ENCODE assay signal across 17 cellular contexts in the genomic region with DNA sequence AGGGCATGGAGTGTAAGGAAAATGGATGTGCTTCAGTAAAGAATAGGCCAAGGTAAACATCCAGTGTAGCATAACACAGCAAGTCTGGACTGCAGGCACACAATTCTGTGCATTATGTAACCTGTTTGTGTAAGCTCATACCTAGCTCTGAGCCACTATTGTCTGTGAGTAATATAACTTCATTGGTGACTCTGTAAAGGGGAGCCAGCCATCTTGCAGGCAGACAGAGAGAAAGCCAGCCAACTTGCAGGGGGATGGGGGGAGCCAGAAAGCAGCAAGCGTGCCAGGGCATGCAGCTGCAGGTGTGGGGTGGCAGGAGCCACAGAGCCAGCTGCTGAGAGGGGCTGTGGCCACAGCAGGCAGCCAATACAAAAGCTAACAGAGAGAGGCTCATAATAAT.
"Had no signal": no experiment of that assay in that cellular context is flagged by ENCODE, and none has a peak within 500 bp of the region (broad histone marks: within the 10 kb centered on the region; RNA-seq: fewer than 3 reads in every experiment).

No MANE protein-coding gene starts in this region.

- FAIRE-seq: colon, islet of Langerhans had no signal

- H3K27ac ChIP-seq: neural progenitor cell, ovary, right lobe of liver, WERI-Rb-1 had no signal

- H3K27me3 ChIP-seq: neural progenitor cell, ovary, right lobe of liver had no signal

- ATAC-seq: activated T-cell treated with anti-CD3 and anti-CD28 coated beads, Interleukin-2, amount 50 U/mL, for 4 hours; esophagus mucosa; left lobe of liver; right lobe of liver; stimulated activated naive CD8-positive, alpha-beta T cell treated with anti-CD3 and anti-CD28 coated beads, Interleukin-15, Interleukin-2, amounts not matched to agents 100 U/mL and 50 U/mL, for 24 hours had no signal

- DNase-seq: activated CD4-positive, alpha-beta memory T cell treated with anti-CD3 and anti-CD28 coated beads for 36 hours; activated effector memory CD4-positive, alpha-beta T cell treated with anti-CD3 and anti-CD28 coated beads, Interleukin-2, amount 50 U/mL, for 16 hours; activated T-cell treated with anti-CD3 and anti-CD28 coated beads, Interleukin-2, amount 50 U/mL, for 4 hours; caudate nucleus; naive B cell; ovary; right lobe of liver; stimulated activated CD4-positive, alpha-beta T cell treated with anti-CD3 and anti-CD28 coated beads, Interleukin-4, amount 100 ng/mL, for 4 hours; stimulated activated CD8-positive, alpha-beta memory T cell treated with anti-CD3 and anti-CD28 coated beads, Interleukin-4, amount 100 ng/mL, for 48 hours; stimulated activated naive CD8-positive, alpha-beta T cell treated with anti-CD3 and anti-CD28 coated beads, Interleukin-15, Interleukin-2, amounts not matched to agents 100 U/mL and 50 U/mL, for 24 hours; trophoblast cell; WERI-Rb-1 had no signal
